22 cellular contexts compared by ENCODE assay signal in the genomic region with DNA sequence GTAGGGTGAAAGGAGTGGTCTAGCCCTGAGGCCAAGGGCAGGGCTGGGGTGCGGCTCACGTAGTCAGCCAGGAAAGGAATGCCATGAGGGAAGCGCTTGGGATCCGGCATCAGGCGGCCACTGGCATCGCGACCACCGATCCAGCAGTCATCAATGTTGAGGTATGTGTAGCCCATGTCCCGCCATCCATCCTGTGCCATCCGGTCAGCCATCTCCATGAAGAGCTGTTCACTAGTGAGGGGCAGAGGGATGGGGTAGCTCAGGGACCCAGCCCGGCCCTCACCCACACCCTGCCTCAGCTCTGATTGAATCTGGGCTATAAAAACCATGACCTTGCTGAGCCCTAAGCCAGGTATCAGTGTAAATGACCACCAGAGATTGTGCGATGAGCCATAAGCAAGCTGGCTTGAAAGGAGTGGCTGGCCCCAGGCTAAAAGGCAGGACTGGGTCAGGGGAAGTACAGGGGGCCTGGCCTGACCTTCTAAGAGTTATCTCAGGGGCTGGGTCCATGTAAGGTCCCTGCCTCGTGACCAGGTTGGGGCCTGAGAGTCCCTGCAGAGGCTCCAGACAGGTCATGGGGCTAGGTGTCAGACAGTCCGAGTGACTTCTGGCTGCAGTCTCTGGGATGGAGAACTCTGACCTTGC. TPM values are rescaled to one million over a fixed set of nuclear protein-coding genes. Genes with fewer than 3 reads are reported as not detected.
DNase-seq lines count a peak whose midpoint lies in the region; ATAC-seq, FAIRE-seq and TF ChIP-seq lines count a peak whose summit lies in the region.
"Had no signal": no experiment of that assay in that cellular context is flagged by ENCODE, and none has a peak within 500 bp of the region (broad histone marks: within the 10 kb centered on the region; RNA-seq: fewer than 3 reads in every experiment).

No MANE protein-coding gene starts in this region.

- H3K4me3 ChIP-seq in bronchial epithelial cell (ENCODE audit: low read depth, low read length) = no peak overlapping the region

- FAIRE-seq in bronchial epithelial cell (lab: Jason Lieb, UNC) = peak; percentile 50
- FAIRE-seq in urothelium cell line (lab: Jason Lieb, UNC) = peak; percentile 42
- FAIRE-seq: GM19239, H54 had no signal

- ATAC-seq in GM19324 (IDR thresholded peaks at IDR 0.05; ENCODE audit: low FRiP score, unreplicated experiment) = no peak

- no peak for TF ChIP-seq CTCF in bronchial epithelial cell (IDR thresholded peaks at IDR 0.05; ENCODE audit: insufficient read depth, low read length, severe bottlenecking)

- no peaks in the 10 kb centered on the region for H3K27me3 ChIP-seq in bronchial epithelial cell (ENCODE audit: control insufficient read depth, insufficient read depth, low read length)

- peaks cover 12% of the 10 kb centered on the region for H3K36me3 ChIP-seq in bronchial epithelial cell (ENCODE audit: control insufficient read depth, insufficient read depth, low read length)

- peak; percentile 53 for DNase-seq in activated effector memory CD4-positive, alpha-beta T cell treated with anti-CD3 and anti-CD28 coated beads, Interleukin-2, amount 50 U/mL, for 16 hours
- DNase-seq in activated effector memory CD4-positive, alpha-beta T cell treated with Interleukin-2 at 50 U/mL for 16 hours = no peak
- DNase-seq in bronchial epithelial cell (ENCODE audit: low read depth) (no peak), mesenteric fat pad (ENCODE audit: low spot score) (peak; percentile 65), urothelium cell line (ENCODE audit: low spot score) (no peak), NCI-H345 treated with DMSO at 0.1 percent for 48 hours (lab: John Stamatoyannopoulos, UW; ENCODE audit: unreplicated experiment) (no peak), NCI-H1436 (lab: John Stamatoyannopoulos, UW) (no peak)
- DNase-seq: 8988T; EL; GF-D8; Karpas-422; NCI-H1417 treated with DMSO at 0.1 percent for 48 hours; NCI-H1930; NCI-H2227 treated with DMSO at 0.1 percent for 48 hours; NCI-H510A treated with DMSO at 0.1 percent for 48 hours; NCI-H774; NK-92 treated with Interleukin-12 subunit alpha and Interleukin-12 subunit beta, amount 100 ng/mL, for 24 hours; SIG-M5; SK-N-SH had no signal

RNA-seq across cellular contexts. Expression of gene NAGA, which starts 2.8 kb away (rescaled TPM):
- total RNA-seq in bronchial epithelial cell = 18.7 and 26.0 TPM in 2 replicates
- 25.8 TPM for total RNA-seq in mesenteric fat pad

RNA-seq across cellular contexts. Expression of gene PHETA2, which starts 6.2 kb away (rescaled TPM):
- total RNA-seq in bronchial epithelial cell = 2.4 and 3.4 TPM in 2 replicates
- 11.0 TPM for total RNA-seq in mesenteric fat pad

RNA-seq across cellular contexts. Expression of gene SMDT1, which starts 11.7 kb away (rescaled TPM):
- total RNA-seq in bronchial epithelial cell (5.5 and 14.8 TPM in 2 replicates), mesenteric fat pad (69.3 TPM)

RNA-seq across cellular contexts. Expression of gene NDUFA6, which starts 22.7 kb away (rescaled TPM):
- total RNA-seq in bronchial epithelial cell = 64.8 and 68.0 TPM in 2 replicates
- total RNA-seq in mesenteric fat pad = 55.8 TPM

Comparison
In these comparisons a context has a peak if more than half of its experiments do, and no peak if none do; other contexts are left out.
1. DNase-seq: peak in activated effector memory CD4-positive, alpha-beta T cell treated with anti-CD3 and anti-CD28 coated beads, Interleukin-2, amount 50 U/mL, for 16 hours (single experiment) and mesenteric fat pad (single experiment); none in activated effector memory CD4-positive, alpha-beta T cell treated with Interleukin-2 at 50 U/mL for 16 hours (single experiment), bronchial epithelial cell (single experiment), urothelium cell line (single experiment), NCI-H345 treated with DMSO at 0.1 percent for 48 hours (single experiment) and NCI-H1436 (single experiment).